In genomic region chr1:112998592-112999235, GRCh38 we compare ENCODE assay signal across 1 cellular context.
TF ChIP-seq lines count a peak whose summit lies in the region.

No MANE protein-coding gene starts in this region.

TF ChIP-seq in WTC11, 78 proteins besides CTCF, POLR2A, EP300 and RAD21 (continued from another document):
- TF ChIP-seq ZNF532 (CRISPR knock-in tag; IDR thresholded peaks at IDR 0.05; ENCODE audit: borderline replicate concordance) (no peak), ETV6 (CRISPR knock-in tag; IDR thresholded peaks at IDR 0.05) (no peak), EMX1 (CRISPR knock-in tag; IDR thresholded peaks at IDR 0.05) (no peak), PRDM15 (CRISPR knock-in tag; IDR thresholded peaks at IDR 0.05) (no peak), OVOL2 (CRISPR knock-in tag; IDR thresholded peaks at IDR 0.05; ENCODE audit: borderline replicate concordance) (no peak), KAT7 (CRISPR knock-in tag; IDR thresholded peaks at IDR 0.05; ENCODE audit: borderline replicate concordance) (no peak), IRF2 (CRISPR knock-in tag; IDR thresholded peaks at IDR 0.05; ENCODE audit: borderline replicate concordance, low read depth) (no peak), MXD4 (CRISPR knock-in tag; IDR thresholded peaks at IDR 0.05; ENCODE audit: borderline replicate concordance) (no peak), E2F5 (CRISPR knock-in tag; IDR thresholded peaks at IDR 0.05) (no peak)
